21 cellular contexts compared by ENCODE assay signal in the genomic region with DNA sequence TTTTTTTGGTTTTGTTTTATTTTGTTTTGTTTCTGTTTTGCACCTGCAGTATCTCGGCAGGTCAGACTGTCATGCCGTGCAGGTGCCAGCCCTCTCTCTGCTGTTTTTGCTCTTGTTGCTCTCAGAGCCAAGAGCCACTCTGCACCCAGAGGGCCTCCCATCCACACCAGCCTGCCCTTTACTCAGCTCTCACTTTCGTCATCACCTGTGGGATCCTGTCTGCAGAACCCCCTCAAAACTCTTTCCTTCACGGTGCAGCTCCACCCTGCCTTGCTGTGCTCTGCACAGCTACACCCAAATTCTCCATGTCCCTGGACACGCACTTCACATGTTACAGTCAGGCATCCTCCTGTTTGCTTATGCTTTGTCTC. TPM values are rescaled to one million over a fixed set of nuclear protein-coding genes. Genes with fewer than 3 reads are reported as not detected.
DNase-seq lines count a peak whose midpoint lies in the region; ATAC-seq and TF ChIP-seq lines count a peak whose summit lies in the region.
"Had no signal": no experiment of that assay in that cellular context is flagged by ENCODE, and none has a peak within 500 bp of the region (broad histone marks: within the 10 kb centered on the region; RNA-seq: fewer than 3 reads in every experiment).

No MANE protein-coding gene starts in this region.

- no peak for TF ChIP-seq EP300 in esophagus muscularis mucosa (IDR thresholded peaks at IDR 0.05)

- intact Hi-C loops in esophagus muscularis mucosa (cut with DNase I): no loop called here
- intact Hi-C loops in gastrocnemius medialis (cut with DNase I; ENCODE audit: low total_unique reads): no loop called here

- H3K36me3 ChIP-seq in esophagus muscularis mucosa (peaks cover 0 to 27% (median 12%) of the 10 kb centered on the region in 4 donors), gastrocnemius medialis (no peaks in the 10 kb centered on the region)

- in situ Hi-C loops in gastrocnemius medialis (cut with MboI; ENCODE audit: low sequenced_read_pairs in 4 of 4): no loop called here

- TF ChIP-seq CTCF in esophagus muscularis mucosa (IDR thresholded peaks at IDR 0.05) (no peak), gastrocnemius medialis (IDR thresholded peaks at IDR 0.05 in 4 of 5, conservative IDR thresholded peaks at IDR 0.05 in 1 of 5) (no peak)

- 36% methylated on average over 5 of the region's 5 CpGs for WGBS in esophagus muscularis mucosa

- no peak for ATAC-seq in gastrocnemius medialis
- ATAC-seq: GM12878 had no signal

- peak overlapping the region; percentile 59 to 69 (median 62) for H3K4me3 ChIP-seq in esophagus muscularis mucosa
- peak overlapping the region; percentile 15 to 45 (median 24) for H3K4me3 ChIP-seq in gastrocnemius medialis
- H3K4me3 ChIP-seq: GM12878 had no signal

- peak; percentile 24 for DNase-seq in NAMALWA (ENCODE audit: low spot score)
- no peak for DNase-seq in esophagus muscularis mucosa (ENCODE audit: extremely low spot score)
- no peak for DNase-seq in gastrocnemius medialis
- no peak for DNase-seq in cerebellar nuclear complex (lab: John Stamatoyannopoulos, UW)
- no peak for DNase-seq in HEK293T (ENCODE audit: extremely low spot score)
- no peak for DNase-seq in A172 (ENCODE audit: low spot score)
- DNase-seq: activated gamma-delta T cell; dermis blood vessel endothelial cell; erythroblast; head of caudate nucleus; Karpas-422; NCI-H1436; NCI-H345; SIG-M5; stimulated activated naive CD4-positive, alpha-beta T cell; T-helper 2 cell had no signal

- CTCF ChIA-PET in HEK293T (lab: Yijun Ruan, JAX): no interaction called here

- H3K9me3 ChIP-seq in esophagus muscularis mucosa (no peaks in the 10 kb centered on the region), gastrocnemius medialis (no peaks in the 10 kb centered on the region)

- peak overlapping the region; percentile 86 to 89 (median 88) for H3K27ac ChIP-seq in esophagus muscularis mucosa (replicated peaks in 1 of 4)
- peak overlapping the region in 2 of 4 donors; percentile 64 for H3K27ac ChIP-seq in gastrocnemius medialis
- H3K27ac ChIP-seq: HL-60 had no signal

- POLR2A ChIA-PET in HEK293T (lab: Yijun Ruan, JAX): interaction anchor here (0.8 kb wide), 1 partner anchor 20 kb away, joined by 3 read pairs; no protein-coding TSS in a partner anchor

- TF ChIP-seq POLR2A in esophagus muscularis mucosa (IDR thresholded peaks at IDR 0.05; ENCODE audit: low read depth) (no peak), gastrocnemius medialis (IDR thresholded peaks at IDR 0.05) (no peak)

- H3K27me3 ChIP-seq in esophagus muscularis mucosa: no peaks in the 10 kb centered on the region
- peaks cover 0 to 14% (median 0%) of the 10 kb centered on the region in 3 donors for H3K27me3 ChIP-seq in gastrocnemius medialis

- H3K4me1 ChIP-seq in esophagus muscularis mucosa (peaks cover 3 to 74% (median 69%) of the 10 kb centered on the region in 4 donors), gastrocnemius medialis (peaks cover 0 to 6% of the 10 kb centered on the region in 2 donors)

TF ChIP-seq in HEK293T, 16 proteins besides CTCF, POLR2A, EP300 and RAD21:
- TF ChIP-seq SP1 (IDR thresholded peaks at IDR 0.05) (no peak), CTBP1 (IDR thresholded peaks at IDR 0.05; ENCODE audit: borderline replicate concordance) (no peak), TARDBP (IDR thresholded peaks at IDR 0.05) (no peak), ARNT (IDR thresholded peaks at IDR 0.05) (no peak)
TF ChIP-seq in HEK293T: peak in this region for 0.

RNA-seq across cellular contexts. Expression of a gene that starts 2.6 kb away (rescaled TPM):
- total RNA-seq in esophagus muscularis mucosa: 100 to 1,000 TPM in 3 of 4 donors, 10 to 100 TPM in 1; 89.0 to 242 (median 118) TPM
- 1 to 10 TPM; 2.2 to 7.2 (median 4.2) TPM for total RNA-seq in gastrocnemius medialis
- total RNA-seq in A172 (2014; rRNA removed; shearing (Covaris generic)): 0.09 and 0.41 TPM in 2 replicates

RNA-seq across cellular contexts. Expression of a gene that starts 9.2 kb away (rescaled TPM):
- total RNA-seq in esophagus muscularis mucosa (1 to 10 TPM in 3 of 4 donors, under 1 TPM in 1; 0.66 to 2.0 (median 1.4) TPM), gastrocnemius medialis (1 to 10 TPM in 2 of 4 donors, under 1 TPM in 2; 0.81 to 1.2 (median 1.0) TPM)
- 0.10 TPM in 1 of 2 replicates, not detected in the other for total RNA-seq in A172 (2014; rRNA removed; shearing (Covaris generic))

RNA-seq across cellular contexts. Expression of a gene that starts 20.4 kb away (rescaled TPM):
- total RNA-seq in esophagus muscularis mucosa (10 to 100 TPM; 68.9 to 91.5 (median 77.2) TPM), gastrocnemius medialis (100 to 1,000 TPM in 1 of 4 donors, 10 to 100 TPM in 3; 84.2 to 101 (median 88.7) TPM)
- 185 and 217 TPM in 2 replicates for total RNA-seq in A172 (2014; rRNA removed; shearing (Covaris generic))

RNA-seq across cellular contexts. Expression of a gene that starts 29.5 kb away (rescaled TPM):
- total RNA-seq in esophagus muscularis mucosa (100 to 1,000 TPM; 165 to 293 (median 237) TPM), gastrocnemius medialis (100 to 1,000 TPM in 1 of 4 donors, 10 to 100 TPM in 3; 82.3 to 102 (median 88.0) TPM)
- 113 and 134 TPM in 2 replicates for total RNA-seq in A172 (2014; rRNA removed; shearing (Covaris generic))

RNA-seq across cellular contexts. Expression of a gene that starts 47.0 kb away (rescaled TPM):
- total RNA-seq in esophagus muscularis mucosa (under 1 TPM in 1 of 4 donors, not detected in 3; 0.06 TPM), gastrocnemius medialis (under 1 TPM in 2 of 4 donors, not detected in 2; 0.36 to 0.47 TPM)
- not detected in 2 replicates for total RNA-seq in A172 (2014; rRNA removed; shearing (Covaris generic))
- total RNA-seq: astrocyte, dermis blood vessel endothelial cell, GM12878, mononuclear cell, omental fat pad had no signal

Comparison
In these comparisons a context has a peak if more than half of its experiments do, and no peak if none do; other contexts are left out.
1. RNA of a gene that starts 2.6 kb away (total RNA-seq): 89.0 to 242 TPM in esophagus muscularis mucosa; 2.2 to 7.2 TPM in gastrocnemius medialis and 0.09 to 0.41 TPM in A172; every median in the first group is over 10 times any median in the second.